Comparison of ENCODE assay signal across 1 cellular context in the genomic region with DNA sequence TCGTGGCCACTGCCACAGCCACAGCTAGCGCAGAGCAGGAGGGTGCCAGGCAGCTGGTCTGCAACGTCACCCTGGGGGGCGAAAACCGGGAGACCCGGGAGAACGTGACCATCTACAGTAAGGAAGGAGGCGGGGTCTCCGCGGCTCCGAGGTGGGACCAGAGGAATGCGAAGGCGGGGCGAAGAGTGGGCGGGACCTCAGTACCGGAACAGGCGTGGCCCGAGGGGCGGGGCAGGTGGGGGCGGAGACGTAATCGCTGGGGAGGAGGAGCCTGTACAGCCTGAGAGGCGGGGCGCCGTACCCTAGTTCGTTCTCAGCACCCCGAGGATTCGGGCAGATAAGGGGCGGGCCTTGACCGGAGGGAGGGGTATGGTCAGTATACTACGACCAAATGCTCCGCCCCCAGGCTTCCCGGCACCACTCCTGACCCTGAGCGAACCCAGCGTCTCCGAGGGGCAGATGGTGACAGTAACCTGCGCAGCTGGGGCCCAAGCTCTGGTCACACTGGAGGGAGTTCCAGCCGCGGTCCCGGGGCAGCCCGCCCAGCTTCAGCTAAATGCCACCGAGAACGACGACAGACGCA.
TF ChIP-seq lines count a peak whose summit lies in the region.

No MANE protein-coding gene starts in this region.

TF ChIP-seq in HepG2, 621 proteins besides CTCF, POLR2A, EP300 and RAD21 (continued from another document):
- TF ChIP-seq ZFP91 (CRISPR knock-in tag; IDR thresholded peaks at IDR 0.05; ENCODE audit: borderline replicate concordance): peak; percentile 31; the same call in 1 of the 2 replicates
- peak; percentile 40 for TF ChIP-seq GABPA (IDR thresholded peaks at IDR 0.05; ENCODE audit: low read depth, low read length)
- TF ChIP-seq GABPA (CRISPR knock-in tag; IDR thresholded peaks at IDR 0.05; ENCODE audit: low read depth): peak; percentile 83
- 0 out of 2 replicates have a peak, but pooled peaks have one; percentile 33 for TF ChIP-seq PCBP1 (IDR thresholded peaks at IDR 0.05; ENCODE audit: borderline replicate concordance, low read depth, low read length)
- 0 out of 2 replicates have a peak, but pooled peaks have one; percentile 43 for TF ChIP-seq ZBTB7B (CRISPR knock-in tag; IDR thresholded peaks at IDR 0.05)
